1 cellular context compared by ENCODE assay signal in the genomic region with DNA sequence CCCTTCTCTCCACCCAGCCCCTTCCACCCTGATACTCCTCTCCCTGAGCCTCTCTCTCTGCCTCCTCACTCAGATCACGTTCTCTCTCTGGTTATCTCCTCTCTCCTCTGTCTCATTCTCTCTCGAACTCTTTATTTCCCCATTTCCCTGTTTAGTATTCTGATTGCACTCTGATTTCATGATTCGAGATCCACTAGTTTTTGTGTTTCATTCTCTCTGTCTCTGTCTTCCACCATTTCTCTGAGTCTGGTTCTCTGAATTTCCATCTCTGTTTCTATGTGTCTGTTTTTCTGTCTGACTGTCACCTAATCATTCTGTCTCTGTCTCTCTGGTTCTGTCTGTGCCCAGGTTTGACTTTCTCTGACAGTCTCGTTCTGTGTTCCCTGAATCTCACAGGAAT.
TF ChIP-seq lines count a peak whose summit lies in the region.

No MANE protein-coding gene starts in this region.

TF ChIP-seq in HepG2, 621 proteins besides CTCF, POLR2A, EP300 and RAD21:
- no peak for TF ChIP-seq CBX2 (IDR thresholded peaks at IDR 0.05; ENCODE audit: low read depth, low read length)
- TF ChIP-seq CBX2 (CRISPR knock-in tag; IDR thresholded peaks at IDR 0.05; ENCODE audit: low read depth) = no peak
- TF ChIP-seq ZNF879 (CRISPR knock-in tag; IDR thresholded peaks at IDR 0.05) = no peak
- TF ChIP-seq, protein P1, sequence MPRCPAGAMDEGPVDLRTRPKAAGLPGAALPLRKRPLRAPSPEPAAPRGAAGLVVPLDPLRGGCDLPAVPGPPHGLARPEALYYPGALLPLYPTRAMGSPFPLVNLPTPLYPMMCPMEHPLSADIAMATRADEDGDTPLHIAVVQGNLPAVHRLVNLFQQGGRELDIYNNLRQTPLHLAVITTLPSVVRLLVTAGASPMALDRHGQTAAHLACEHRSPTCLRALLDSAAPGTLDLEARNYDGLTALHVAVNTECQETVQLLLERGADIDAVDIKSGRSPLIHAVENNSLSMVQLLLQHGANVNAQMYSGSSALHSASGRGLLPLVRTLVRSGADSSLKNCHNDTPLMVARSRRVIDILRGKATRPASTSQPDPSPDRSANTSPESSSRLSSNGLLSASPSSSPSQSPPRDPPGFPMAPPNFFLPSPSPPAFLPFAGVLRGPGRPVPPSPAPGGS (CRISPR knock-in tag; IDR thresholded peaks at IDR 0.05) = no peak
- 0 out of 2 replicates have a peak, but pooled peaks have one; percentile 50 for TF ChIP-seq PLRG1 (conservative IDR thresholded peaks at IDR 0.05)
TF ChIP-seq in HepG2: peak in this region for 1.
